ENCODE assay signal across 20 cellular contexts in genomic region chr1:64922336-64922735, GRCh38. TPM values are rescaled to one million over a fixed set of nuclear protein-coding genes. Genes with fewer than 3 reads are reported as not detected.
DNase-seq lines count a peak whose midpoint lies in the region; ATAC-seq and TF ChIP-seq lines count a peak whose summit lies in the region.
"Had no signal": no experiment of that assay in that cellular context is flagged by ENCODE, and none has a peak within 500 bp of the region (broad histone marks: within the 10 kb centered on the region; RNA-seq: fewer than 3 reads in every experiment).

No MANE protein-coding gene starts in this region.

- no peak overlapping the region for H3K27ac Mint-ChIP-seq in activated CD8-positive, alpha-beta memory T cell treated with anti-CD3 and anti-CD28 coated beads, Interleukin-2, amount 10 ng/mL, durations not matched to agents 7 days and 5 days
- H3K27ac Mint-ChIP-seq in HFFc6 (0 out of 2 replicates have a peak overlapping the region, but pooled peaks have one; percentile 51), chondrocyte (ENCODE audit: unreplicated experiment) (peak overlapping the region; percentile 28)
- peak overlapping the region; percentile 27 for H3K27ac Mint-ChIP-seq in stimulated activated effector memory CD8-positive, alpha-beta T cell treated with anti-CD3 and anti-CD28 coated beads, Interleukin-12 subunit alpha, Interleukin-12 subunit beta, amount 100 ng/mL, for 72 hours

- H3K4me1 Mint-ChIP-seq in activated CD8-positive, alpha-beta memory T cell treated with anti-CD3 and anti-CD28 coated beads, Interleukin-2, amount 10 ng/mL, durations not matched to agents 7 days and 5 days: peaks cover 62% of the 10 kb centered on the region
- H3K4me1 Mint-ChIP-seq in HFFc6 (ENCODE audit: low read depth): peaks cover 67% of the 10 kb centered on the region
- H3K4me1 Mint-ChIP-seq in chondrocyte (ENCODE audit: low read depth): peaks cover 61% of the 10 kb centered on the region
- H3K4me1 Mint-ChIP-seq in stimulated activated effector memory CD8-positive, alpha-beta T cell treated with anti-CD3 and anti-CD28 coated beads, Interleukin-12 subunit alpha, Interleukin-12 subunit beta, amount 100 ng/mL, for 72 hours: peaks cover 92% of the 10 kb centered on the region

- no peak overlapping the region for H3K4me3 Mint-ChIP-seq in activated CD8-positive, alpha-beta memory T cell treated with anti-CD3 and anti-CD28 coated beads, Interleukin-2, amount 10 ng/mL, durations not matched to agents 7 days and 5 days
- H3K4me3 Mint-ChIP-seq in HFFc6 (no peak overlapping the region), chondrocyte (ENCODE audit: unreplicated experiment) (no peak overlapping the region)
- peak overlapping the region; percentile 46 for H3K4me3 Mint-ChIP-seq in stimulated activated effector memory CD8-positive, alpha-beta T cell treated with anti-CD3 and anti-CD28 coated beads, Interleukin-12 subunit alpha, Interleukin-12 subunit beta, amount 100 ng/mL, for 72 hours

- H3K27me3 Mint-ChIP-seq in activated CD8-positive, alpha-beta memory T cell treated with anti-CD3 and anti-CD28 coated beads, Interleukin-2, amount 10 ng/mL, durations not matched to agents 7 days and 5 days: no peaks in the 10 kb centered on the region
- H3K27me3 Mint-ChIP-seq in HFFc6 (ENCODE audit: insufficient read depth) (no peaks in the 10 kb centered on the region), chondrocyte (ENCODE audit: low read depth) (no peaks in the 10 kb centered on the region)

- DNase-seq in activated CD8-positive, alpha-beta memory T cell treated with anti-CD3 and anti-CD28 coated beads, Interleukin-2, amount 10 ng/mL, durations not matched to agents 7 days and 5 days: no peak
- DNase-seq in activated CD8-positive, alpha-beta memory T cell treated with anti-CD3 and anti-CD28 coated beads for 24 hours: no peak
- no peak for DNase-seq in HFFc6
- no peak for DNase-seq in chondrocyte (ENCODE audit: low spot score)
- DNase-seq in stimulated activated effector memory CD8-positive, alpha-beta T cell treated with anti-CD3 and anti-CD28 coated beads, Interleukin-12 subunit alpha, Interleukin-12 subunit beta, amount 100 ng/mL, for 72 hours (ENCODE audit: low spot score in 2 of 2): no peak
- DNase-seq in GM20000 (ENCODE audit: low spot score): no peak
- DNase-seq: GF-D8, hippocampal formation, IMR-90, kidney glomerular epithelial cell, midbrain, MV-4-11, NCI-H2107, NCI-H748 treated with DMSO at 0.1 percent for 48 hours, occipital lobe, sigmoid colon, SW 1271, WERI-Rb-1 had no signal

- peak; percentile 42 for ATAC-seq in activated CD8-positive, alpha-beta memory T cell treated with anti-CD3 and anti-CD28 coated beads, Interleukin-2, amount 10 ng/mL, durations not matched to agents 7 days and 5 days
- peak; percentile 68 for ATAC-seq in stimulated activated effector memory CD8-positive, alpha-beta T cell treated with anti-CD3 and anti-CD28 coated beads, Interleukin-12 subunit alpha, Interleukin-12 subunit beta, amount 100 ng/mL, for 72 hours
- no peak for ATAC-seq in GM18520 (IDR thresholded peaks at IDR 0.05; ENCODE audit: unreplicated experiment)
- no peak for ATAC-seq in HG03521 (IDR thresholded peaks at IDR 0.05; ENCODE audit: unreplicated experiment)

- CTCF ChIA-PET in activated CD8-positive, alpha-beta memory T cell treated with anti-CD3 and anti-CD28 coated beads, Interleukin-2, amount 10 ng/mL, durations not matched to agents 7 days and 5 days (lab: Charles Lee): interaction anchor here (2.1 kb wide), 1 partner anchor 28 kb away, joined by 7 read pairs; no protein-coding TSS in a partner anchor

- H3K9me3 Mint-ChIP-seq in activated CD8-positive, alpha-beta memory T cell treated with anti-CD3 and anti-CD28 coated beads, Interleukin-2, amount 10 ng/mL, durations not matched to agents 7 days and 5 days (ENCODE audit: low read depth): no peaks in the 10 kb centered on the region
- H3K9me3 Mint-ChIP-seq in HFFc6: no peaks in the 10 kb centered on the region
- no peaks in the 10 kb centered on the region for H3K9me3 Mint-ChIP-seq in chondrocyte (ENCODE audit: low read depth)
- no peaks in the 10 kb centered on the region for H3K9me3 Mint-ChIP-seq in stimulated activated effector memory CD8-positive, alpha-beta T cell treated with anti-CD3 and anti-CD28 coated beads, Interleukin-12 subunit alpha, Interleukin-12 subunit beta, amount 100 ng/mL, for 72 hours

- no peak for TF ChIP-seq CTCF in HFFc6 (IDR thresholded peaks at IDR 0.05)
- no peak for TF ChIP-seq CTCF in chondrocyte (IDR thresholded peaks at IDR 0.05)
- no peak for TF ChIP-seq CTCF in GM20000 (IDR thresholded peaks at IDR 0.05; ENCODE audit: extremely low read depth, missing control alignments)

- peaks cover 17% of the 10 kb centered on the region for H3K36me3 Mint-ChIP-seq in activated CD8-positive, alpha-beta memory T cell treated with anti-CD3 and anti-CD28 coated beads, Interleukin-2, amount 10 ng/mL, durations not matched to agents 7 days and 5 days
- H3K36me3 Mint-ChIP-seq in HFFc6 (ENCODE audit: low read depth): 0 out of 2 replicates have a peak, but pooled peaks cover 5% of the 10 kb centered on the region
- H3K36me3 Mint-ChIP-seq in chondrocyte (ENCODE audit: low read depth): no peaks in the 10 kb centered on the region
- peaks cover 21% of the 10 kb centered on the region for H3K36me3 Mint-ChIP-seq in stimulated activated effector memory CD8-positive, alpha-beta T cell treated with anti-CD3 and anti-CD28 coated beads, Interleukin-12 subunit alpha, Interleukin-12 subunit beta, amount 100 ng/mL, for 72 hours

RNA-seq across cellular contexts. Expression of gene JAK1, which starts 44.0 kb away (rescaled TPM):
- 100 to 1,000 TPM; 166 to 173 TPM for total RNA-seq in activated CD8-positive, alpha-beta memory T cell treated with anti-CD3 and anti-CD28 coated beads, Interleukin-2, amount 10 ng/mL, durations not matched to agents 7 days and 5 days
- 100 to 1,000 TPM in 2 of 6 experiments, 10 to 100 TPM in 4; 90.0 to 104 (median 98.3) TPM for total RNA-seq in HFFc6 (2021; fragmentation: NEBNext Ultra II Directional; extraction: Animal tissue kit (Norgen Biotek cat#: 25700))
- 105 to 112 TPM (median 110 TPM) in 3 replicates for total RNA-seq in chondrocyte

Comparison
In these comparisons a context has a peak if more than half of its experiments do, and no peak if none do; other contexts are left out.
1. ATAC-seq: peak in activated CD8-positive, alpha-beta memory T cell treated with anti-CD3 and anti-CD28 coated beads, Interleukin-2, amount 10 ng/mL, durations not matched to agents 7 days and 5 days (single experiment) and stimulated activated effector memory CD8-positive, alpha-beta T cell treated with anti-CD3 and anti-CD28 coated beads, Interleukin-12 subunit alpha, Interleukin-12 subunit beta, amount 100 ng/mL, for 72 hours (single experiment); none in GM18520 (single experiment) and HG03521 (single experiment).